ENCODE assay signal across 26 cellular contexts in genomic region chr5:82058710-82059109, GRCh38.
A peak's percentile ranks its signal among the peaks of the same experiment; 100 is the strongest.
DNase-seq lines count a peak whose midpoint lies in the region; ATAC-seq, FAIRE-seq and TF ChIP-seq lines count a peak whose summit lies in the region.
"Had no signal": no experiment of that assay in that cellular context is flagged by ENCODE, and none has a peak within 500 bp of the region (broad histone marks: within the 10 kb centered on the region; RNA-seq: fewer than 3 reads in every experiment).

No MANE protein-coding gene starts in this region.

- H3K9me3 ChIP-seq in GM12878 (replicated peaks; ENCODE audit: control insufficient read depth, insufficient read depth, low read length): no peaks in the 10 kb centered on the region
- H3K9me3 ChIP-seq in breast epithelium: no peaks in the 10 kb centered on the region
- no peaks in the 10 kb centered on the region for H3K9me3 ChIP-seq in trophoblast cell (ENCODE audit: insufficient read depth, low read depth, low read length)
- H3K9me3 ChIP-seq: SJSA1, spleen, tibial nerve had no signal

- no peak overlapping the region for H4K12ac ChIP-seq in trophoblast cell (ENCODE audit: low read depth, low read length)

- TF ChIP-seq POLR2A in GM12878 (IDR thresholded peaks at IDR 0.05; ENCODE audit: low read depth, low read length): no peak
- no peak for TF ChIP-seq POLR2A in breast epithelium (IDR thresholded peaks at IDR 0.05)

- H3K23ac ChIP-seq in trophoblast cell (ENCODE audit: low read length): no peak overlapping the region

- DNase-seq in GM19239 (ENCODE audit: insufficient read length, low spot score): peak; percentile 13
- DNase-seq in GM12878 (ENCODE audit: low read depth, low spot score): no peak
- DNase-seq in breast epithelium (ENCODE audit: low spot score in 2 of 2): no peak
- DNase-seq in trophoblast cell: no peak
- DNase-seq in iPS-NIHi7 (ENCODE audit: extremely low spot score): no peak
- DNase-seq: activated CD4-positive, alpha-beta T cell treated with anti-CD3 and anti-CD28 coated beads for 36 hours; activated gamma-delta T cell; DMS153; HFFc6; immature natural killer cell; mammary epithelial cell; naive B cell; NCI-H1930; NCI-H524 treated with DMSO at 0.1 percent for 48 hours; OCI-M1; posterior cingulate gyrus; spleen; T1000 had no signal

- no peak overlapping the region for H4K91ac ChIP-seq in trophoblast cell (ENCODE audit: low read depth, low read length)

- TF ChIP-seq CTCF in GM12878 (IDR thresholded peaks at IDR 0.05 in 2 of 3, conservative IDR thresholded peaks at IDR 0.05 in 1 of 3; ENCODE audit: control insufficient read depth in 2 of 3, extremely low read depth in 1 of 3, insufficient read depth in 1 of 3, low read depth in 3 of 3, low read length in 3 of 3) (no peak), breast epithelium (IDR thresholded peaks at IDR 0.05) (no peak)

- H3K36me3 ChIP-seq in GM12878 (ENCODE audit: control insufficient read depth in 2 of 2, insufficient read depth in 2 of 2, low read length in 1 of 2) (no peaks in the 10 kb centered on the region), breast epithelium (no peaks in the 10 kb centered on the region), trophoblast cell (ENCODE audit: control insufficient read depth in 1 of 2, insufficient read depth in 2 of 2, low read length in 2 of 2) (no peaks in the 10 kb centered on the region)
- H3K36me3 ChIP-seq: SJSA1, spleen, tibial nerve had no signal

- no peak overlapping the region for H3K4me3 ChIP-seq in GM12878
- H3K4me3 ChIP-seq in breast epithelium: no peak overlapping the region
- no peak overlapping the region for H3K4me3 ChIP-seq in trophoblast cell (ENCODE audit: low read depth, low read length)
- H3K4me3 ChIP-seq: SJSA1, spleen, tibial nerve had no signal

- H3K4me2 ChIP-seq in GM12878 (ENCODE audit: control insufficient read depth, insufficient read depth): no peak overlapping the region
- no peak overlapping the region for H3K4me2 ChIP-seq in trophoblast cell (ENCODE audit: low read length)

- H3K79me1 ChIP-seq in trophoblast cell (ENCODE audit: low read length): no peaks in the 10 kb centered on the region

- H3K79me2 ChIP-seq in GM12878 (ENCODE audit: control insufficient read depth, insufficient read depth, low read length) (no peaks in the 10 kb centered on the region), trophoblast cell (ENCODE audit: control insufficient read depth, insufficient read depth, low read length, poor library complexity) (no peaks in the 10 kb centered on the region)

- H3K27ac ChIP-seq in GM12878 (ENCODE audit: control insufficient read depth, insufficient read depth) (no peak overlapping the region), breast epithelium (no peak overlapping the region), trophoblast cell (ENCODE audit: low read depth, low read length) (no peak overlapping the region)
- H3K27ac ChIP-seq: C4-2B, SJSA1, spleen, tibial nerve had no signal

- no peak overlapping the region for H2AK5ac ChIP-seq in trophoblast cell (ENCODE audit: low read length)

- no TSS peak for BruUV-seq in GM12878 (replicated peaks; lab: Mats Ljungman, UMichigan)

- no peak for FAIRE-seq in GM19239 (lab: Jason Lieb, UNC)
- peak; percentile 61 for FAIRE-seq in GM12878 (lab: Jason Lieb, UNC)
- FAIRE-seq: colon, HTR-8/SVneo had no signal

- CTCF ChIA-PET in GM12878 (lab: Yijun Ruan, JAX): no interaction called here

- H3K27me3 ChIP-seq in GM12878 (replicated peaks in 1 of 2; ENCODE audit: control insufficient read depth in 2 of 2, insufficient read depth in 2 of 2, low read length in 1 of 2) (no peaks in the 10 kb centered on the region), breast epithelium (no peaks in the 10 kb centered on the region), trophoblast cell (ENCODE audit: insufficient read depth, low read length) (no peaks in the 10 kb centered on the region)
- H3K27me3 ChIP-seq: SJSA1, spleen, tibial nerve had no signal

- SMC1A ChIA-PET in GM12878 (lab: Charles Lee; ENCODE audit: uncharacterized antibody, unreplicated experiment): no interaction called here

- no peak overlapping the region for H3K18ac ChIP-seq in trophoblast cell (ENCODE audit: low read length)

- RAD21 ChIA-PET in GM12878 (lab: Charles Lee; ENCODE audit: unreplicated experiment): no interaction called here

- intact Hi-C loops in GM12878 (cut with micrococcal nuclease; ENCODE audit: unreplicated experiment): no loop called here
- intact Hi-C loops in breast epithelium (cut with DNase I; ENCODE audit: low total_unique reads): no loop called here

- ATAC-seq in HG02798 (IDR thresholded peaks at IDR 0.05; ENCODE audit: poor library complexity, unreplicated experiment) (peak; percentile 57), GM12878 (peak; percentile 81), HG02642 (IDR thresholded peaks at IDR 0.05; ENCODE audit: poor library complexity, unreplicated experiment) (no peak)
- ATAC-seq: activated CD4-positive, alpha-beta T cell treated with anti-CD3 and anti-CD28 coated beads for 36 hours; stimulated activated memory B cell treated with anti-CD40 and anti-IgM and Interleukin-4, amounts not matched to agents 10 μg/mL and 1 μg/mL and 100 μg/mL, for 72 hours had no signal

- H4K8ac ChIP-seq in trophoblast cell (ENCODE audit: low read depth, low read length): no peak overlapping the region

- no peak overlapping the region for H3K4ac ChIP-seq in trophoblast cell (ENCODE audit: low read depth, low read length)

- H2AFZ ChIP-seq in GM12878 (ENCODE audit: control insufficient read depth, low read depth, low read length): no peak overlapping the region
- no peak overlapping the region for H2AFZ ChIP-seq in trophoblast cell (ENCODE audit: insufficient read depth, low read length, poor library complexity)

- H2BK12ac ChIP-seq in trophoblast cell (ENCODE audit: low read length): no peak overlapping the region

- H2BK5ac ChIP-seq in trophoblast cell (ENCODE audit: low read depth, low read length, poor library complexity): no peak overlapping the region

- POLR2A ChIA-PET in GM12878 (lab: Charles Lee): no interaction called here

- in situ Hi-C loops in GM12878 (cut with MboI): no loop called here

- no peak for TF ChIP-seq EP300 in GM12878 (IDR thresholded peaks at IDR 0.05; ENCODE audit: borderline replicate concordance in 1 of 2, control insufficient read depth in 1 of 2, low read depth in 2 of 2, low read length in 2 of 2)

- H3K4me1 ChIP-seq in GM12878 (ENCODE audit: control insufficient read depth, insufficient read depth, low read length) (no peaks in the 10 kb centered on the region), breast epithelium (no peaks in the 10 kb centered on the region), trophoblast cell (ENCODE audit: control insufficient read depth in 1 of 2, insufficient read depth in 2 of 2, low read length in 2 of 2) (no peaks in the 10 kb centered on the region)
- H3K4me1 ChIP-seq: SJSA1, spleen, tibial nerve had no signal

- TF ChIP-seq RAD21 in GM12878 (IDR thresholded peaks at IDR 0.05; ENCODE audit: insufficient read depth, low read depth, low read length): no peak

- no peak overlapping the region for H2BK120ac ChIP-seq in trophoblast cell (ENCODE audit: insufficient read depth, low read length, poor library complexity)

- 0% methylated on average over 1 of the region's 1 CpG for WGBS in GM12878 (ENCODE audit: insufficient coverage, insufficient replicate concordance, low lambda C conversion rate, missing lambda C conversion rate)
- no CpG with 5 or more reads among the region's 1 CpG for WGBS in trophoblast cell (ENCODE audit: extremely low coverage, insufficient coverage, insufficient read length)

- H3K9ac ChIP-seq in GM12878 (ENCODE audit: control insufficient read depth, insufficient read depth, low read length): no peak overlapping the region
- no peak overlapping the region for H3K9ac ChIP-seq in trophoblast cell (ENCODE audit: low read length)

- no peak overlapping the region for H3K14ac ChIP-seq in trophoblast cell (ENCODE audit: low read length)

- H4K20me1 ChIP-seq in GM12878 (ENCODE audit: control insufficient read depth, insufficient read depth): no peaks in the 10 kb centered on the region

TF ChIP-seq in GM12878, 131 proteins besides CTCF, POLR2A, EP300 and RAD21 (continues in another document):
- TF ChIP-seq CBX5 (IDR thresholded peaks at IDR 0.05; ENCODE audit: low read depth): no peak
- TF ChIP-seq USF2 (IDR thresholded peaks at IDR 0.05; ENCODE audit: borderline replicate concordance, low read depth, low read length): no peak
- no peak for TF ChIP-seq KAT2A (conservative IDR thresholded peaks at IDR 0.05; ENCODE audit: control insufficient read depth, low read depth, low read length)
- no peak for TF ChIP-seq TCF7 (IDR thresholded peaks at IDR 0.05; ENCODE audit: borderline replicate concordance)
- TF ChIP-seq POLR2AphosphoS2 (IDR thresholded peaks at IDR 0.05; ENCODE audit: low read depth, low read length): no peak
- TF ChIP-seq TBL1XR1 (IDR thresholded peaks at IDR 0.05; ENCODE audit: low read depth, low read length): no peak
- TF ChIP-seq IKZF2 (IDR thresholded peaks at IDR 0.05): peak; percentile 42 to 56; a peak in 3 of 4 replicates
- no peak for TF ChIP-seq SMC3 (IDR thresholded peaks at IDR 0.05; ENCODE audit: borderline replicate concordance, low read length)
- peak; percentile 31; the same call in 1 of the 2 replicates for TF ChIP-seq NFIC (IDR thresholded peaks at IDR 0.05; ENCODE audit: low read depth, low read length)
- no peak for TF ChIP-seq ZBTB33 (IDR thresholded peaks at IDR 0.05)
- peak; percentile 72 for TF ChIP-seq RUNX3 (IDR thresholded peaks at IDR 0.05; ENCODE audit: low read length)
